Comparison of ENCODE assay signal across 3 cellular contexts in the genomic region with DNA sequence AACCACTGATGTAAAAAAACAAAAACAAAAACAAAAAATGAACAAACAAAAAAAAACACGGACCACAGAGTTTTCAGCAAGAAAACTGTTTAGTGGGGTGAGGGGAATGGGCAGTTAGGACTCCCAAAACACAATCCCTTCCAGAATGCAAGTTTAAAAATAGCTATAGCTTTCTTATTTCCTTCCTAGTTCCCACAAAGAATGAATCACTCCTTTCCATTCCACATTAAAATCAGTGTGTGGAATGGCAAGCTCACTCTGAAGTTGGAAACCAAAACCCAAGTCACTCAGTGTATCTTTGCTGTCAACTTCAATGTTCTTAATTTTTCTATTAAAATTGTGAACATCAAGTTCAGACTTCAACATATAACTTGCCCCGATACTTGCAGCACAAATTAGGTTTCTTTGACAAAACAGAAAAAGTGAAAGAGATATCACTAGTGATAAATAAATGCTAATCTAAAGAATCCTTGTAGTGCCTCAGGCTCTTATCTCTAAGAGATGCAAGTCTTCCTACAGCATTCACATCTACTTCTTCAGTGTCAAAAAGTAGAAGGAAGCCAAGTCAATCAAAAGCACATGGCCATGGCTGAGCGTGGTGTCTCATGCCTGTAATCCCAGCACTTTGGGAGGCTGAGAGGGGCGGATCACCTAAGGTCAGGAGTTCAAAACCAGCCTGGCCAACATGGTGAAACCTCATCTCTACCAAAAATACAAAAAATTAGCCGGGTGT.
A peak's percentile ranks its signal among the peaks of the same experiment; 100 is the strongest.
TF ChIP-seq lines count a peak whose summit lies in the region.

No MANE protein-coding gene starts in this region.

TF ChIP-seq in liver, 16 proteins besides CTCF, POLR2A, EP300 and RAD21:
- TF ChIP-seq EGR1 (IDR thresholded peaks at IDR 0.05; ENCODE audit: low read depth in 2 of 2) (no peak), GABPA (IDR thresholded peaks at IDR 0.05 in 1 of 2, conservative IDR thresholded peaks at IDR 0.05 in 1 of 2) (no peak), HNF4G (IDR thresholded peaks at IDR 0.05) (no peak), FOXA1 (IDR thresholded peaks at IDR 0.05) (no peak), SP1 (IDR thresholded peaks at IDR 0.05) (no peak), RXRA (IDR thresholded peaks at IDR 0.05) (no peak), HNF4A (conservative IDR thresholded peaks at IDR 0.05) (no peak), YY1 (IDR thresholded peaks at IDR 0.05) (no peak), REST (IDR thresholded peaks at IDR 0.05) (no peak), TAF1 (conservative IDR thresholded peaks at IDR 0.05) (no peak)
- TF ChIP-seq, protein P1, sequence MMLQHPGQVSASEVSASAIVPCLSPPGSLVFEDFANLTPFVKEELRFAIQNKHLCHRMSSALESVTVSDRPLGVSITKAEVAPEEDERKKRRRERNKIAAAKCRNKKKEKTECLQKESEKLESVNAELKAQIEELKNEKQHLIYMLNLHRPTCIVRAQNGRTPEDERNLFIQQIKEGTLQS (IDR thresholded peaks at IDR 0.05): no peak
- TF ChIP-seq, protein P2, sequence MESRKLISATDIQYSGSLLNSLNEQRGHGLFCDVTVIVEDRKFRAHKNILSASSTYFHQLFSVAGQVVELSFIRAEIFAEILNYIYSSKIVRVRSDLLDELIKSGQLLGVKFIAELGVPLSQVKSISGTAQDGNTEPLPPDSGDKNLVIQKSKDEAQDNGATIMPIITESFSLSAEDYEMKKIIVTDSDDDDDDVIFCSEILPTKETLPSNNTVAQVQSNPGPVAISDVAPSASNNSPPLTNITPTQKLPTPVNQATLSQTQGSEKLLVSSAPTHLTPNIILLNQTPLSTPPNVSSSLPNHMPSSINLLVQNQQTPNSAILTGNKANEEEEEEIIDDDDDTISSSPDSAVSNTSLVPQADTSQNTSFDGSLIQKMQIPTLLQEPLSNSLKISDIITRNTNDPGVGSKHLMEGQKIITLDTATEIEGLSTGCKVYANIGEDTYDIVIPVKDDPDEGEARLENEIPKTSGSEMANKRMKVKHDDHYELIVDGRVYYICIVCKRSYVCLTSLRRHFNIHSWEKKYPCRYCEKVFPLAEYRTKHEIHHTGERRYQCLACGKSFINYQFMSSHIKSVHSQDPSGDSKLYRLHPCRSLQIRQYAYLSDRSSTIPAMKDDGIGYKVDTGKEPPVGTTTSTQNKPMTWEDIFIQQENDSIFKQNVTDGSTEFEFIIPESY (IDR thresholded peaks at IDR 0.05): no peak

TF ChIP-seq in HepG2, 621 proteins besides CTCF, POLR2A, EP300 and RAD21:
- no peak for TF ChIP-seq ZNF124 (CRISPR knock-in tag; IDR thresholded peaks at IDR 0.05)
- no peak for TF ChIP-seq ARNT (IDR thresholded peaks at IDR 0.05)
- no peak for TF ChIP-seq DNMT3B (CRISPR knock-in tag; conservative IDR thresholded peaks at IDR 0.05)
- TF ChIP-seq ZNF101 (CRISPR knock-in tag; IDR thresholded peaks at IDR 0.05; ENCODE audit: borderline replicate concordance, low read depth): no peak
- TF ChIP-seq ZNF691 (CRISPR knock-in tag; IDR thresholded peaks at IDR 0.05; ENCODE audit: borderline replicate concordance, low read depth): no peak
- no peak for TF ChIP-seq PLRG1 (conservative IDR thresholded peaks at IDR 0.05)
- TF ChIP-seq SRSF9 (IDR thresholded peaks at IDR 0.05; ENCODE audit: borderline replicate concordance, insufficient read depth, low read depth, low read length, poor library complexity, severe bottlenecking): no peak
- TF ChIP-seq, protein P3, sequence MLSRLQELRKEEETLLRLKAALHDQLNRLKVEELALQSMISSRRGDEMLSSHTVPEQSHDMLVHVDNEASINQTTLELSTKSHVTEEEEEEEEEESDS (CRISPR knock-in tag; IDR thresholded peaks at IDR 0.05; ENCODE audit: borderline replicate concordance): no peak
- TF ChIP-seq NFYC (CRISPR knock-in tag; IDR thresholded peaks at IDR 0.05): no peak
- TF ChIP-seq HOXD1 (CRISPR knock-in tag; IDR thresholded peaks at IDR 0.05): no peak
- TF ChIP-seq, protein P4, sequence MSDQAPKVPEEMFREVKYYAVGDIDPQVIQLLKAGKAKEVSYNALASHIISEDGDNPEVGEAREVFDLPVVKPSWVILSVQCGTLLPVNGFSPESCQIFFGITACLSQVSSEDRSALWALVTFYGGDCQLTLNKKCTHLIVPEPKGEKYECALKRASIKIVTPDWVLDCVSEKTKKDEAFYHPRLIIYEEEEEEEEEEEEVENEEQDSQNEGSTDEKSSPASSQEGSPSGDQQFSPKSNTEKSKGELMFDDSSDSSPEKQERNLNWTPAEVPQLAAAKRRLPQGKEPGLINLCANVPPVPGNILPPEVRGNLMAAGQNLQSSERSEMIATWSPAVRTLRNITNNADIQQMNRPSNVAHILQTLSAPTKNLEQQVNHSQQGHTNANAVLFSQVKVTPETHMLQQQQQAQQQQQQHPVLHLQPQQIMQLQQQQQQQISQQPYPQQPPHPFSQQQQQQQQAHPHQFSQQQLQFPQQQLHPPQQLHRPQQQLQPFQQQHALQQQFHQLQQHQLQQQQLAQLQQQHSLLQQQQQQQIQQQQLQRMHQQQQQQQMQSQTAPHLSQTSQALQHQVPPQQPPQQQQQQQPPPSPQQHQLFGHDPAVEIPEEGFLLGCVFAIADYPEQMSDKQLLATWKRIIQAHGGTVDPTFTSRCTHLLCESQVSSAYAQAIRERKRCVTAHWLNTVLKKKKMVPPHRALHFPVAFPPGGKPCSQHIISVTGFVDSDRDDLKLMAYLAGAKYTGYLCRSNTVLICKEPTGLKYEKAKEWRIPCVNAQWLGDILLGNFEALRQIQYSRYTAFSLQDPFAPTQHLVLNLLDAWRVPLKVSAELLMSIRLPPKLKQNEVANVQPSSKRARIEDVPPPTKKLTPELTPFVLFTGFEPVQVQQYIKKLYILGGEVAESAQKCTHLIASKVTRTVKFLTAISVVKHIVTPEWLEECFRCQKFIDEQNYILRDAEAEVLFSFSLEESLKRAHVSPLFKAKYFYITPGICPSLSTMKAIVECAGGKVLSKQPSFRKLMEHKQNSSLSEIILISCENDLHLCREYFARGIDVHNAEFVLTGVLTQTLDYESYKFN (CRISPR knock-in tag; conservative IDR thresholded peaks at IDR 0.05): no peak
TF ChIP-seq in HepG2: peak in this region for 0.

TF ChIP-seq in K562, 482 proteins besides CTCF, POLR2A, EP300 and RAD21:
- TF ChIP-seq ZNF699 (CRISPR knock-in tag; IDR thresholded peaks at IDR 0.05; ENCODE audit: insufficient replicate concordance): no peak
- no peak for TF ChIP-seq MTA2 (IDR thresholded peaks at IDR 0.05; ENCODE audit: low read depth)
- TF ChIP-seq HEY1 (CRISPR knock-in tag; IDR thresholded peaks at IDR 0.05; ENCODE audit: borderline replicate concordance): no peak
- TF ChIP-seq HDGF (IDR thresholded peaks at IDR 0.05): no peak
- no peak for TF ChIP-seq BHLHE40 (IDR thresholded peaks at IDR 0.05; ENCODE audit: low read length)
- TF ChIP-seq, protein P5, sequence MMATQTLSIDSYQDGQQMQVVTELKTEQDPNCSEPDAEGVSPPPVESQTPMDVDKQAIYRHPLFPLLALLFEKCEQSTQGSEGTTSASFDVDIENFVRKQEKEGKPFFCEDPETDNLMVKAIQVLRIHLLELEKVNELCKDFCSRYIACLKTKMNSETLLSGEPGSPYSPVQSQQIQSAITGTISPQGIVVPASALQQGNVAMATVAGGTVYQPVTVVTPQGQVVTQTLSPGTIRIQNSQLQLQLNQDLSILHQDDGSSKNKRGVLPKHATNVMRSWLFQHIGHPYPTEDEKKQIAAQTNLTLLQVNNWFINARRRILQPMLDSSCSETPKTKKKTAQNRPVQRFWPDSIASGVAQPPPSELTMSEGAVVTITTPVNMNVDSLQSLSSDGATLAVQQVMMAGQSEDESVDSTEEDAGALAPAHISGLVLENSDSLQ (IDR thresholded peaks at IDR 0.05): peak; percentile 47; the same call in 1 of the 2 replicates
- TF ChIP-seq ZC3H8 (IDR thresholded peaks at IDR 0.05): no peak
- TF ChIP-seq RBM17 (IDR thresholded peaks at IDR 0.05; ENCODE audit: borderline replicate concordance, low read depth, low read length): no peak
- TF ChIP-seq MLX (CRISPR knock-in tag; conservative IDR thresholded peaks at IDR 0.05): no peak
- TF ChIP-seq MEF2D (tag; conservative IDR thresholded peaks at IDR 0.05; ENCODE audit: low read depth): 0 out of 2 replicates have a peak, but pooled peaks have one; percentile 36
- TF ChIP-seq PTTG1 (tag; IDR thresholded peaks at IDR 0.05; ENCODE audit: low read depth): no peak
- TF ChIP-seq, protein P6, sequence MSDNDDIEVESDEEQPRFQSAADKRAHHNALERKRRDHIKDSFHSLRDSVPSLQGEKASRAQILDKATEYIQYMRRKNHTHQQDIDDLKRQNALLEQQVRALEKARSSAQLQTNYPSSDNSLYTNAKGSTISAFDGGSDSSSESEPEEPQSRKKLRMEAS (CRISPR knock-in tag; IDR thresholded peaks at IDR 0.05): 0 out of 2 replicates have a peak, but pooled peaks have one; percentile 26
- TF ChIP-seq, protein P2 (CRISPR knock-in tag; IDR thresholded peaks at IDR 0.05): no peak
- TF ChIP-seq, protein P7, sequence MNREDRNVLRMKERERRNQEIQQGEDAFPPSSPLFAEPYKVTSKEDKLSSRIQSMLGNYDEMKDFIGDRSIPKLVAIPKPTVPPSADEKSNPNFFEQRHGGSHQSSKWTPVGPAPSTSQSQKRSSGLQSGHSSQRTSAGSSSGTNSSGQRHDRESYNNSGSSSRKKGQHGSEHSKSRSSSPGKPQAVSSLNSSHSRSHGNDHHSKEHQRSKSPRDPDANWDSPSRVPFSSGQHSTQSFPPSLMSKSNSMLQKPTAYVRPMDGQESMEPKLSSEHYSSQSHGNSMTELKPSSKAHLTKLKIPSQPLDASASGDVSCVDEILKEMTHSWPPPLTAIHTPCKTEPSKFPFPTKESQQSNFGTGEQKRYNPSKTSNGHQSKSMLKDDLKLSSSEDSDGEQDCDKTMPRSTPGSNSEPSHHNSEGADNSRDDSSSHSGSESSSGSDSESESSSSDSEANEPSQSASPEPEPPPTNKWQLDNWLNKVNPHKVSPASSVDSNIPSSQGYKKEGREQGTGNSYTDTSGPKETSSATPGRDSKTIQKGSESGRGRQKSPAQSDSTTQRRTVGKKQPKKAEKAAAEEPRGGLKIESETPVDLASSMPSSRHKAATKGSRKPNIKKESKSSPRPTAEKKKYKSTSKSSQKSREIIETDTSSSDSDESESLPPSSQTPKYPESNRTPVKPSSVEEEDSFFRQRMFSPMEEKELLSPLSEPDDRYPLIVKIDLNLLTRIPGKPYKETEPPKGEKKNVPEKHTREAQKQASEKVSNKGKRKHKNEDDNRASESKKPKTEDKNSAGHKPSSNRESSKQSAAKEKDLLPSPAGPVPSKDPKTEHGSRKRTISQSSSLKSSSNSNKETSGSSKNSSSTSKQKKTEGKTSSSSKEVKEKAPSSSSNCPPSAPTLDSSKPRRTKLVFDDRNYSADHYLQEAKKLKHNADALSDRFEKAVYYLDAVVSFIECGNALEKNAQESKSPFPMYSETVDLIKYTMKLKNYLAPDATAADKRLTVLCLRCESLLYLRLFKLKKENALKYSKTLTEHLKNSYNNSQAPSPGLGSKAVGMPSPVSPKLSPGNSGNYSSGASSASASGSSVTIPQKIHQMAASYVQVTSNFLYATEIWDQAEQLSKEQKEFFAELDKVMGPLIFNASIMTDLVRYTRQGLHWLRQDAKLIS (CRISPR knock-in tag; IDR thresholded peaks at IDR 0.05): no peak
- TF ChIP-seq PCBP2 (IDR thresholded peaks at IDR 0.05; ENCODE audit: low read depth, low read length, poor library complexity, severe bottlenecking): no peak
- no peak for TF ChIP-seq EHMT2 (IDR thresholded peaks at IDR 0.05)
- no peak for TF ChIP-seq SIN3B (IDR thresholded peaks at IDR 0.05; ENCODE audit: low read depth)
- TF ChIP-seq ZBTB1 (CRISPR knock-in tag; IDR thresholded peaks at IDR 0.05; ENCODE audit: borderline replicate concordance, low read depth): no peak
